10 cellular contexts compared by ENCODE assay signal in the genomic region with DNA sequence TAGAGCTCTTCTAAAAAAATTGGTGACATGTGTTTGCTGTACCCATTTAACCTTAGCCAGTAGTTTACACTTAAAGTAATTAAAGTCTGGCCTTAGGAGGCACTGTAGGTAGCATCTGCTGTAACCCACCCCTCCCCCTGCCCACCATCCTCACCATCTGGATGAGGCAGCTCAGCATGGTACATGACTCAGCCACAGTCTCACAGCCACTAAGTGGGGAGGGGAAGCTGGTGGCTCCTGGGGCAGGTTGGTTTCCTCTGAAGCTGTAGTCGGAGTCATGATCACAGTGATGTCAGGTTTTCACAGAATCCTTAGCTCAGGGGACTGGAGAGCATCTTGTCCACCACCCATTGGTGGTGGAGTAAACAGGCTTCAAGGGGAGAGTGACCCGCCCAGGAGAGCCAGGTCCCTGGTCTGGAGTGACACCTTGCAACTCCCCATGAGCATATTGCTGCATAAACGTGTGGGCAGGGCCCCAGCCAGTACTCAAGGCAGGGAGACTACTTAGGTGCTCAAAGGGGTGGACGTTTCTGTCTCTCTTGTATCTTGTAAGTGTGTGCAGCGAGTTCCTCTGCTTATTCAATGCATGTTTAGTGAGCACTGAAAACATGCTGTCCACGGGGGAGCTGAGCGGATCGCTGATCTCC.
DNase-seq lines count a peak whose midpoint lies in the region; ATAC-seq lines count a peak whose summit lies in the region.
"Had no signal": no experiment of that assay in that cellular context is flagged by ENCODE, and none has a peak within 500 bp of the region (broad histone marks: within the 10 kb centered on the region; RNA-seq: fewer than 3 reads in every experiment).

No MANE protein-coding gene starts in this region.

- intact Hi-C loops in left colon (cut with DNase I, micrococcal nuclease): no loop called here

- ATAC-seq in T-helper 17 cell: no peak
- no peak for ATAC-seq in left colon
- ATAC-seq: body of pancreas had no signal

- peaks cover 3% of the 10 kb centered on the region for H3K36me3 Mint-ChIP-seq in T-helper 17 cell (ENCODE audit: low read depth)

- no peaks in the 10 kb centered on the region for H3K27me3 Mint-ChIP-seq in T-helper 17 cell

- peaks cover 9% of the 10 kb centered on the region for H3K4me1 Mint-ChIP-seq in T-helper 17 cell

- in situ Hi-C loops in ACHN (cut with HindIII; ENCODE audit: low pct_ligation_motif_present, low pct_unique_long_range_greater_than_20kb, low sequenced_read_pairs): no loop called here

- no peak overlapping the region for H3K4me3 Mint-ChIP-seq in T-helper 17 cell

- H3K9me3 ChIP-seq in T-helper 17 cell (ENCODE audit: control insufficient read depth, low read length, poor library complexity, severe bottlenecking): no peaks in the 10 kb centered on the region
- H3K9me3 ChIP-seq: body of pancreas, testis had no signal

- DNase-seq in H4 (ENCODE audit: low spot score) (peak; percentile 60), T-helper 17 cell (no peak), amniotic epithelial cell (ENCODE audit: low read depth) (peak; percentile 56), ACHN (no peak), SK-N-DZ (ENCODE audit: low spot score) (no peak), left colon (no peak), NCI-H526 treated with DMSO at 0.1 percent for 48 hours (lab: John Stamatoyannopoulos, UW) (no peak)
- DNase-seq in stimulated activated CD4-positive, alpha-beta T cell treated with anti-CD3 and anti-CD28 coated beads, Interleukin-1b, Interleukin-23, amount 100 ng/mL, for 24 hours (ENCODE audit: low read depth in 4 of 4, low spot score in 1 of 4): peak in 3 of 4 experiments; percentile 24 to 54 (median 49)
- DNase-seq: body of pancreas, testis had no signal

- H3K27ac Mint-ChIP-seq in T-helper 17 cell: peak overlapping the region; percentile 79

Comparison
In these comparisons a context has a peak if more than half of its experiments do, and no peak if none do; other contexts are left out.
1. DNase-seq: peak in H4 (single experiment), amniotic epithelial cell (single experiment) and stimulated activated CD4-positive, alpha-beta T cell treated with anti-CD3 and anti-CD28 coated beads, Interleukin-1b, Interleukin-23, amount 100 ng/mL, for 24 hours (3 of 4); none in T-helper 17 cell (0 of 3), ACHN (single experiment), SK-N-DZ (single experiment), left colon (0 of 2) and NCI-H526 treated with DMSO at 0.1 percent for 48 hours (single experiment).